38 cellular contexts compared by ENCODE assay signal in the genomic region with DNA sequence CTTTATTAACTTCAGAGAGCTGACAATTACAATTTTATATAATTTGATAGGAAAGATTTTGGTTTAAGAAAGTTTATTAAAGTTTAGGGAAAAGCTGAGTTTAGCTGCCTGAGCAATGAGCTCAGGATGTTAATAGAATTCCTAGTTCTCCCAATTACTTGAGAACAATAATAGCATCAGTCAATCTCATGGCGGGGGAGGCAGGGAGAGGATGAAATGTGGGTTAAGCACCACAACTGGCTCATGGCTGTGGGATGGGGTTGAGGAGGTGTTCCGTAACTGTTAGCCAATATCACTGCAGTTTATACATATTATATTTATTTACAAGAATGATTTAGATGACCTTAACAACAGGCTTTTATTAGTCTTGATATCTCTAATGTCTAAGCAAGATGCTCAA.
"Had no signal": no experiment of that assay in that cellular context is flagged by ENCODE, and none has a peak within 500 bp of the region (broad histone marks: within the 10 kb centered on the region; RNA-seq: fewer than 3 reads in every experiment).

No MANE protein-coding gene starts in this region.

- H3K36me3 ChIP-seq: adrenal gland, ascending aorta, cardiac muscle cell had no signal

- ATAC-seq: activated CD8-positive, alpha-beta T cell treated with anti-CD3 and anti-CD28 coated beads for 36 hours; activated naive CD4-positive, alpha-beta T cell treated with anti-CD3 and anti-CD28 coated beads, Interleukin-2, amount 50 U/mL, for 72 hours; activated T-cell treated with anti-CD3 and anti-CD28 coated beads, Interleukin-2, amount 50 U/mL, for 4 hours; activated T-cell treated with anti-CD3 and anti-CD28 coated beads, Interleukin-2, amount 50 U/mL, for 72 hours; activated T-helper 17 cell treated with anti-CD3 and anti-CD28 coated beads, Interleukin-2, amount 50 U/mL, for 72 hours had no signal

- H3K4me3 ChIP-seq: adrenal gland, ascending aorta, cardiac muscle cell had no signal

- H3K36me3 Mint-ChIP-seq: activated CD4-positive, alpha-beta memory T cell treated with anti-CD3 and anti-CD28 coated beads for 36 hours; activated naive CD4-positive, alpha-beta T cell treated with anti-CD3 and anti-CD28 coated beads, Interleukin-2, amount 50 U/mL, for 72 hours; activated naive CD8-positive, alpha-beta T cell treated with anti-CD3 and anti-CD28 coated beads for 36 hours had no signal

- H3K27ac Mint-ChIP-seq: activated B cell treated with CpG ODN at 0.5 μM for 24 hours; activated CD4-positive, alpha-beta memory T cell treated with anti-CD3 and anti-CD28 coated beads for 36 hours; activated CD4-positive, alpha-beta T cell treated with anti-CD3 and anti-CD28 coated beads, Interleukin-2, amount 10 ng/mL, durations not matched to agents 24 days and 14 days; activated CD8-positive, alpha-beta T cell treated with anti-CD3 and anti-CD28 coated beads for 36 hours; activated naive CD4-positive, alpha-beta T cell treated with anti-CD3 and anti-CD28 coated beads for 36 hours; activated naive CD4-positive, alpha-beta T cell treated with anti-CD3 and anti-CD28 coated beads, Interleukin-2, amount 50 U/mL, for 72 hours; activated naive CD8-positive, alpha-beta T cell treated with anti-CD3 and anti-CD28 coated beads for 36 hours; activated T-cell treated with anti-CD3 and anti-CD28 coated beads, Interleukin-2, amount 50 U/mL, for 72 hours; activated T-helper 1 cell treated with anti-CD3 and anti-CD28 coated beads, Interleukin-12 subunit alpha, Interleukin-12 subunit beta, Interleukin-2, Interleukin-4 antibody, amounts not matched to agents 30 ng/mL and 10 ng/mL and 1 ng/mL, durations not matched to agents 14 hours and 24 hours and 36 hours; activated T-helper 17 cell treated with anti-CD3 and anti-CD28 coated beads, Interleukin-2, amount 50 U/mL, for 72 hours; T-helper 1 cell treated with Interleukin-12 subunit alpha and Interleukin-12 subunit beta and Interleukin-4 antibody, amounts not matched to agents 30 μg/mL and 1 μg/mL, for 36 hours; T-helper 2 cell treated with Interferon-gamma antibody and Interleukin-4, amounts not matched to agents 5 μg/mL and 100 μg/mL, for 36 hours had no signal

- H3K9me3 Mint-ChIP-seq: activated B cell treated with CpG ODN at 0.5 μM for 24 hours; activated CD4-positive, alpha-beta memory T cell treated with anti-CD3 and anti-CD28 coated beads for 36 hours; activated CD4-positive, alpha-beta T cell treated with anti-CD3 and anti-CD28 coated beads, Interleukin-2, amount 10 ng/mL, durations not matched to agents 24 days and 14 days; activated CD8-positive, alpha-beta T cell treated with anti-CD3 and anti-CD28 coated beads for 36 hours; activated naive CD4-positive, alpha-beta T cell treated with anti-CD3 and anti-CD28 coated beads, Interleukin-2, amount 50 U/mL, for 72 hours; activated naive CD8-positive, alpha-beta T cell treated with anti-CD3 and anti-CD28 coated beads for 36 hours; activated T-cell treated with anti-CD3 and anti-CD28 coated beads, Interleukin-2, amount 50 U/mL, for 4 hours; activated T-helper 17 cell treated with anti-CD3 and anti-CD28 coated beads, Interleukin-2, amount 50 U/mL, for 72 hours; T-helper 1 cell treated with Interleukin-12 subunit alpha and Interleukin-12 subunit beta and Interleukin-4 antibody, amounts not matched to agents 30 μg/mL and 1 μg/mL, for 36 hours; T-helper 2 cell treated with Interferon-gamma antibody and Interleukin-4, amounts not matched to agents 5 μg/mL and 100 μg/mL, for 36 hours had no signal

- FAIRE-seq: bronchial epithelial cell, TTC549 had no signal

- H3K4me1 ChIP-seq: adrenal gland, ascending aorta had no signal

- H3K27me3 ChIP-seq: adrenal gland, ascending aorta, cardiac muscle cell had no signal

- H3K9me3 ChIP-seq: adrenal gland, ascending aorta had no signal

- H3K27me3 Mint-ChIP-seq: activated B cell treated with CpG ODN at 0.5 μM for 24 hours; activated CD4-positive, alpha-beta memory T cell treated with anti-CD3 and anti-CD28 coated beads for 36 hours; activated CD4-positive, alpha-beta T cell treated with anti-CD3 and anti-CD28 coated beads, Interleukin-2, amount 10 ng/mL, durations not matched to agents 24 days and 14 days; brain had no signal

- H3K4me3 Mint-ChIP-seq: activated B cell treated with CpG ODN at 0.5 μM for 24 hours; activated CD4-positive, alpha-beta memory T cell treated with anti-CD3 and anti-CD28 coated beads for 36 hours; activated CD4-positive, alpha-beta T cell treated with anti-CD3 and anti-CD28 coated beads, Interleukin-2, amount 10 ng/mL, durations not matched to agents 24 days and 14 days; activated CD8-positive, alpha-beta T cell treated with anti-CD3 and anti-CD28 coated beads for 36 hours; activated naive CD4-positive, alpha-beta T cell treated with anti-CD3 and anti-CD28 coated beads for 36 hours; activated naive CD8-positive, alpha-beta T cell treated with anti-CD3 and anti-CD28 coated beads for 36 hours; activated T-cell treated with anti-CD3 and anti-CD28 coated beads, Interleukin-2, amount 50 U/mL, for 4 hours; activated T-cell treated with anti-CD3 and anti-CD28 coated beads, Interleukin-2, amount 50 U/mL, for 72 hours; activated T-helper 1 cell treated with anti-CD3 and anti-CD28 coated beads, Interleukin-12 subunit alpha, Interleukin-12 subunit beta, Interleukin-2, Interleukin-4 antibody, amounts not matched to agents 30 ng/mL and 10 ng/mL and 1 ng/mL, durations not matched to agents 14 hours and 24 hours and 36 hours; activated T-helper 17 cell treated with anti-CD3 and anti-CD28 coated beads, Interleukin-2, amount 50 U/mL, for 72 hours; brain; central memory CD8-positive, alpha-beta T cell; T-helper 1 cell treated with Interleukin-12 subunit alpha and Interleukin-12 subunit beta and Interleukin-4 antibody, amounts not matched to agents 30 μg/mL and 1 μg/mL, for 36 hours; T-helper 2 cell treated with Interferon-gamma antibody and Interleukin-4, amounts not matched to agents 5 μg/mL and 100 μg/mL, for 36 hours had no signal

- DNase-seq: activated B cell treated with CpG ODN at 0.5 μM for 24 hours; activated CD4-positive, alpha-beta memory T cell treated with anti-CD3 and anti-CD28 coated beads for 36 hours; activated CD4-positive, alpha-beta T cell treated with anti-CD3 and anti-CD28 coated beads for 4 hours; activated CD4-positive, alpha-beta T cell treated with anti-CD3 and anti-CD28 coated beads, Interleukin-2, amount 10 ng/mL, durations not matched to agents 24 days and 14 days; activated CD4-positive, alpha-beta T cell treated with anti-CD3 and anti-CD28 coated beads, Interleukin-2, amount 50 U/mL, for 1 hour; activated CD4-positive, alpha-beta T cell treated with anti-CD3 and anti-CD28 coated beads, Interleukin-2, amount 50 U/mL, for 4 hours; activated CD4-positive, CD25-positive, alpha-beta regulatory T cell treated with anti-CD3 and anti-CD28 coated beads, Interleukin-2, amount 50 U/mL, for 72 hours; activated CD8-positive, alpha-beta memory T cell treated with anti-CD3 and anti-CD28 coated beads, Interleukin-2, amount 50 U/mL, for 4 hours; activated CD8-positive, alpha-beta T cell treated with anti-CD3 and anti-CD28 coated beads for 36 hours; activated effector memory CD4-positive, alpha-beta T cell treated with anti-CD3 and anti-CD28 coated beads, Interleukin-2, amount 50 U/mL, for 16 hours; activated gamma-delta T cell treated with Interleukin-2 at 50 U/mL for 16 hours; activated naive CD4-positive, alpha-beta T cell; activated naive CD4-positive, alpha-beta T cell treated with anti-CD3 and anti-CD28 coated beads for 36 hours; activated naive CD4-positive, alpha-beta T cell treated with anti-CD3 and anti-CD28 coated beads, Interleukin-2, amount 50 U/mL, for 16 hours; activated naive CD8-positive, alpha-beta T cell treated with anti-CD3 and anti-CD28 coated beads for 36 hours; activated T-cell treated with anti-CD3 and anti-CD28 coated beads for 4 hours; activated T-cell treated with anti-CD3 and anti-CD28 coated beads, Interleukin-2, amount 50 U/mL, for 1 hour; activated T-cell treated with anti-CD3 and anti-CD28 coated beads, Interleukin-2, amount 50 U/mL, for 4 hours; activated T-cell treated with anti-CD3 and anti-CD28 coated beads, Interleukin-2, amount 50 U/mL, for 72 hours; adrenal gland; amygdala; anterior cingulate cortex; cerebellar nuclear complex; T-helper 1 cell; T-helper 2 cell; T-helper 9 cell had no signal

- H3K4me1 Mint-ChIP-seq: activated B cell treated with CpG ODN at 0.5 μM for 24 hours; activated CD4-positive, alpha-beta T cell treated with anti-CD3 and anti-CD28 coated beads, Interleukin-2, amount 10 ng/mL, durations not matched to agents 24 days and 14 days; activated naive CD8-positive, alpha-beta T cell treated with anti-CD3 and anti-CD28 coated beads for 36 hours; activated T-helper 17 cell treated with anti-CD3 and anti-CD28 coated beads, Interleukin-2, amount 50 U/mL, for 72 hours; brain; central memory CD8-positive, alpha-beta T cell had no signal

- H3K27ac ChIP-seq: adrenal gland, ascending aorta, cardiac muscle cell, VCaP had no signal
